Comparison of ENCODE assay signal across 18 cellular contexts in genomic region chr3:126979076-126979628, GRCh38. TPM values are rescaled to one million over a fixed set of nuclear protein-coding genes. Genes with fewer than 3 reads are reported as not detected.
A peak's percentile ranks its signal among the peaks of the same experiment; 100 is the strongest.
DNase-seq lines count a peak whose midpoint lies in the region; ATAC-seq, FAIRE-seq and TF ChIP-seq lines count a peak whose summit lies in the region.
"Had no signal": no experiment of that assay in that cellular context is flagged by ENCODE, and none has a peak within 500 bp of the region (broad histone marks: within the 10 kb centered on the region; RNA-seq: fewer than 3 reads in every experiment).

No MANE protein-coding gene starts in this region.

- in situ Hi-C loops in K562 (cut with MboI) = loop anchor here (5.0 kb wide), 1 partner anchor 227 kb away; no protein-coding TSS in a partner anchor

- no peak overlapping the region for H4K8ac ChIP-seq in neuronal stem cell (ENCODE audit: low read depth, low read length)

- ATAC-seq in K562 (no peak), GM18861 (IDR thresholded peaks at IDR 0.05; ENCODE audit: unreplicated experiment) (no peak)
- ATAC-seq: PC-3 had no signal

- peak overlapping the region; percentile 59 for H3K18ac ChIP-seq in neuronal stem cell (ENCODE audit: low read length)

- H2BK5ac ChIP-seq in neuronal stem cell (ENCODE audit: low read length) = no peak overlapping the region

- TF ChIP-seq POLR2A in K562 (conservative IDR thresholded peaks at IDR 0.05) = no peak

- no peak overlapping the region for H2BK120ac ChIP-seq in neuronal stem cell (ENCODE audit: low read depth, low read length)

- H3K4me3 ChIP-seq in K562 = no peak overlapping the region
- no peak overlapping the region for H3K4me3 ChIP-seq in neuronal stem cell (ENCODE audit: low read length in 2 of 2)
- H3K4me3 ChIP-seq: BLaER1 had no signal

- WGBS in K562 (ENCODE audit: insufficient coverage, low coverage, missing lambda C conversion rate) = 30% methylated on average over 5 of the region's 5 CpGs
- WGBS in neuronal stem cell (ENCODE audit: extremely low coverage in 2 of 2, insufficient read length in 2 of 2, insufficient replicate concordance in 1 of 2), 2 donors = no CpG with 5 or more reads among the region's 5 CpGs

- DNase-seq in NCI-H146 (lab: John Stamatoyannopoulos, UW) (peak; percentile 43), NCI-H146 treated with DMSO at 0.1 percent for 48 hours (lab: John Stamatoyannopoulos, UW; ENCODE audit: unreplicated experiment) (no peak), NCI-H69 (lab: John Stamatoyannopoulos, UW) (peak; percentile 23), K562 (ENCODE audit: extremely low read depth in 1 of 4, low spot score in 3 of 4) (peak in 2 of 4 experiments; percentile 16 to 20), neuronal stem cell (ENCODE audit: low spot score) (no peak), pons (ENCODE audit: low spot score) (no peak), SW 1271 (lab: John Stamatoyannopoulos, UW) (no peak)
- DNase-seq: 8988T, HCEC 1CT, MV-4-11, NCI-H1417 treated with DMSO at 0.1 percent for 48 hours, NCI-H2081 treated with DMSO at 0.1 percent for 48 hours, NCI-H2227 treated with DMSO at 0.1 percent for 48 hours, NCI-H524 treated with DMSO at 0.1 percent for 48 hours, PC-3 had no signal

- CTCF ChIA-PET in K562 (lab: Yijun Ruan, JAX; ENCODE audit: low intra/inter-chr PET ratio) = no interaction called here

- POLR2A ChIA-PET in K562 (lab: Yijun Ruan, JAX) = interaction anchor here (0.6 to 0.7 kb wide), 3 partner anchors 18 to 93 kb away, joined by 3 read pairs; no protein-coding TSS in a partner anchor

- H3K4ac ChIP-seq in neuronal stem cell (ENCODE audit: low read length) = no peak overlapping the region

- peaks cover 8% of the 10 kb centered on the region for H3K79me1 ChIP-seq in neuronal stem cell (ENCODE audit: low read depth, low read length)

- H3K14ac ChIP-seq in neuronal stem cell (ENCODE audit: low read length) = no peak overlapping the region

- intact Hi-C loops in K562 (cut with micrococcal nuclease) = no loop called here

- peak overlapping the region; percentile 86 for H2BK15ac ChIP-seq in neuronal stem cell (ENCODE audit: low read length)

- FAIRE-seq in K562 (lab: Jason Lieb, UNC) = peak; percentile 54
- FAIRE-seq: GM12892 had no signal

- no peak for TF ChIP-seq CTCF in K562 (IDR thresholded peaks at IDR 0.05 in 2 of 3, conservative IDR thresholded peaks at IDR 0.05 in 1 of 3; ENCODE audit: insufficient read depth in 2 of 3, low read depth in 1 of 3, low read length in 3 of 3)

- H3K27me3 ChIP-seq in K562 (ENCODE audit: control insufficient read depth in 2 of 2, insufficient read depth in 2 of 2, low read length in 2 of 2) = no peaks in the 10 kb centered on the region
- H3K27me3 ChIP-seq in neuronal stem cell (ENCODE audit: control insufficient read depth in 3 of 3, insufficient read depth in 3 of 3, low read depth in 1 of 3, low read length in 3 of 3) = peaks cover 0 to 7% (median 0%) of the 10 kb centered on the region in 3 experiments

- peaks cover 9% of the 10 kb centered on the region for H3K79me2 ChIP-seq in K562 (ENCODE audit: control insufficient read depth, insufficient read depth, low read length)

- no peak for TF ChIP-seq RAD21 in K562 (CRISPR knock-in tag; conservative IDR thresholded peaks at IDR 0.05 in 1 of 2, IDR thresholded peaks at IDR 0.05 in 1 of 2)

- H3K36me3 ChIP-seq in K562 (ENCODE audit: control insufficient read depth, insufficient read depth, low read length) = no peaks in the 10 kb centered on the region
- H3K36me3 ChIP-seq in neuronal stem cell (replicated peaks in 1 of 2; ENCODE audit: control insufficient read depth in 2 of 2, insufficient read depth in 2 of 2, low read length in 2 of 2) = no peaks in the 10 kb centered on the region
- H3K36me3 ChIP-seq: BLaER1 had no signal

- H3K27ac ChIP-seq in K562 (ENCODE audit: extremely low read depth, low read depth, low read length) = no peak overlapping the region
- no peak overlapping the region for H3K27ac ChIP-seq in neuronal stem cell (replicated peaks; ENCODE audit: low read length)
- H3K27ac ChIP-seq: BLaER1 had no signal

- H3K23ac ChIP-seq in neuronal stem cell (ENCODE audit: low read depth, low read length, poor library complexity) = no peak overlapping the region

- no peaks in the 10 kb centered on the region for H3K9me1 ChIP-seq in K562 (ENCODE audit: control insufficient read depth, insufficient read depth, low read length)

- BruUV-seq in K562 (replicated peaks; lab: Mats Ljungman, UMichigan) = no TSS peak

- H3K9ac ChIP-seq in K562 (ENCODE audit: insufficient read depth in 1 of 2, low read depth in 2 of 2, low read length in 2 of 2) = peak overlapping the region in 1 of 2 experiments; percentile 32; a peak in 1 of 4 replicates
- H3K9ac ChIP-seq in neuronal stem cell (ENCODE audit: low read depth, low read length, poor library complexity) = no peak overlapping the region
- H3K9ac ChIP-seq: BLaER1 had no signal

- no peak for TF ChIP-seq EP300 in K562 (IDR thresholded peaks at IDR 0.05; ENCODE audit: low read length)

- peak overlapping the region; percentile 28; the same call in 1 of the 2 replicates for H2AFZ ChIP-seq in K562 (ENCODE audit: low read depth, low read length)
- no peak overlapping the region for H2AFZ ChIP-seq in neuronal stem cell (ENCODE audit: low read length)

- no peak overlapping the region for H3K4me2 ChIP-seq in K562 (ENCODE audit: insufficient read depth, low read length)
- no peak overlapping the region for H3K4me2 ChIP-seq in neuronal stem cell (ENCODE audit: insufficient read depth, low read length, poor library complexity, severe bottlenecking)
- H3K4me2 ChIP-seq: BLaER1 had no signal

- peaks cover 6 to 25% of the 10 kb centered on the region in 2 experiments; a peak in 4 of 5 replicates for H3K4me1 ChIP-seq in K562 (replicated peaks in 1 of 2; ENCODE audit: control insufficient read depth in 2 of 2, insufficient read depth in 2 of 2, low read length in 2 of 2)
- peaks cover 2 to 10% of the 10 kb centered on the region in 2 donors for H3K4me1 ChIP-seq in neuronal stem cell (ENCODE audit: control insufficient read depth in 2 of 2, insufficient read depth in 1 of 2, low read depth in 1 of 2, low read length in 2 of 2)

- H4K20me1 ChIP-seq in K562 (replicated peaks; ENCODE audit: control insufficient read depth, insufficient read depth, low read length) = 0 out of 2 replicates have a peak, but pooled peaks cover 1% of the 10 kb centered on the region

- H3K9me3 ChIP-seq in K562 (replicated peaks; ENCODE audit: control insufficient read depth, insufficient read depth, low read depth, low read length) = peaks cover 5% of the 10 kb centered on the region; the same call in 1 of the 2 replicates
- H3K9me3 ChIP-seq in neuronal stem cell (replicated peaks in 1 of 2; ENCODE audit: control insufficient read depth in 2 of 2, insufficient read depth in 1 of 2, low read depth in 1 of 2, low read length in 2 of 2) = peaks cover 3 to 7% of the 10 kb centered on the region in 2 donors

- H4K91ac ChIP-seq in neuronal stem cell (ENCODE audit: low read depth, low read length, poor library complexity) = no peak overlapping the region

- H2BK12ac ChIP-seq in neuronal stem cell (ENCODE audit: low read length) = no peak overlapping the region

- peak overlapping the region; percentile 68 for H2AK5ac ChIP-seq in neuronal stem cell (ENCODE audit: low read depth, low read length)

TF ChIP-seq in K562, 482 proteins besides CTCF, POLR2A, EP300 and RAD21 (continues in another document):
- TF ChIP-seq NFE2 (IDR thresholded peaks at IDR 0.05; ENCODE audit: low read depth) (peak; percentile 65), ETV1 (tag; conservative IDR thresholded peaks at IDR 0.05; ENCODE audit: low read depth) (peak; percentile 24; the same call in 1 of the 2 replicates)
- TF ChIP-seq, protein P1, sequence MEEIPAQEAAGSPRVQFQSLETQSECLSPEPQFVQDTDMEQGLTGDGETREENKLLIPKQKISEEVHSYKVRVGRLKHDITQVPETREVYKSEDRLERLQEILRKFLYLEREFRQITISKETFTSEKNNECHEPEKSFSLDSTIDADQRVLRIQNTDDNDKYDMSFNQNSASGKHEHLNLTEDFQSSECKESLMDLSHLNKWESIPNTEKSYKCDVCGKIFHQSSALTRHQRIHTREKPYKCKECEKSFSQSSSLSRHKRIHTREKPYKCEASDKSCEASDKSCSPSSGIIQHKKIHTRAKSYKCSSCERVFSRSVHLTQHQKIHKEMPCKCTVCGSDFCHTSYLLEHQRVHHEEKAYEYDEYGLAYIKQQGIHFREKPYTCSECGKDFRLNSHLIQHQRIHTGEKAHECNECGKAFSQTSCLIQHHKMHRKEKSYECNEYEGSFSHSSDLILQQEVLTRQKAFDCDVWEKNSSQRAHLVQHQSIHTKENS (CRISPR knock-in tag; IDR thresholded peaks at IDR 0.05) = no peak

RNA-seq across cellular contexts. Expression of gene PLXNA1, which starts 3.8 kb away (rescaled TPM):
- total RNA-seq in K562 (2011; cell fraction: chromatin; rRNA removed; ENCODE audit: low replicate concordance) = 126 and 340 TPM in 2 replicates
- 201 and 257 TPM in 2 replicates for total RNA-seq in K562 (2011; cell fraction: nucleolus; rRNA removed)
- 135 and 137 TPM in 2 replicates for total RNA-seq in K562 (2011; cell fraction: nucleoplasm; rRNA removed)
- total RNA-seq in K562 (2014; rRNA removed) (25.7 and 29.7 TPM in 2 replicates), K562 (2014; rRNA removed; fragmentation: Illumina TruSeq; extraction: Trizol) (11.4 and 14.0 TPM in 2 replicates), K562 (2015; rRNA removed; fragmentation: Illumina TruSeq; extraction: Trizol) (14.4 and 15.6 TPM in 2 replicates), K562 (2021) (49.3 and 59.9 TPM in 2 replicates)
- polyA plus RNA-seq in K562 (2011; rRNA removed) (39.2 and 54.7 TPM in 2 replicates), K562 (2014; fragmentation: Illumina TruSeq; extraction: Trizol) (16.8 and 30.4 TPM in 2 replicates), K562 (2014; fragmentation: Nextera tagmentation; extraction: Ambion mirVana) (under 1 TPM; 0.23 to 0.35 TPM), K562 (2014; rRNA removed) (32.3 and 37.7 TPM in 2 replicates)
- 30.3 and 79.8 TPM in 2 replicates for polyA plus RNA-seq in K562 (2011; cell fraction: cytosol; rRNA removed)
- 230 and 364 TPM in 2 replicates for polyA plus RNA-seq in K562 (2011; cell fraction: nucleus; rRNA removed)
- polyA plus RNA-seq in K562 (2012) = 30.0 and 54.1 TPM in 2 replicates
- 37.0 and 87.9 TPM in 2 replicates for polyA minus RNA-seq in K562 (2011; rRNA and poly(A)+ RNA removed)
- 46.9 and 52.1 TPM in 2 replicates for polyA minus RNA-seq in K562 (2011; cell fraction: cytosol; rRNA and poly(A)+ RNA removed)
- 79.0 and 94.2 TPM in 2 replicates for polyA minus RNA-seq in K562 (2011; cell fraction: nucleus; rRNA and poly(A)+ RNA removed)
- 31.7 TPM for polyA plus RNA-seq in neuronal stem cell (2013, experiment 1 of 2)
- 32.1 TPM for polyA plus RNA-seq in neuronal stem cell (2013, experiment 2 of 2)

Comparison
In these comparisons a context has a peak if more than half of its experiments do, and no peak if none do; other contexts are left out.
1. DNase-seq: peak in NCI-H146 (single experiment) and NCI-H69 (single experiment); none in NCI-H146 treated with DMSO at 0.1 percent for 48 hours (single experiment), neuronal stem cell (single experiment), pons (single experiment) and SW 1271 (0 of 2).